In genomic region chr3:195172285-195172684, GRCh38 we compare ENCODE assay signal across 12 cellular contexts.
DNase-seq lines count a peak whose midpoint lies in the region; ATAC-seq and TF ChIP-seq lines count a peak whose summit lies in the region.
"Had no signal": no experiment of that assay in that cellular context is flagged by ENCODE, and none has a peak within 500 bp of the region (broad histone marks: within the 10 kb centered on the region; RNA-seq: fewer than 3 reads in every experiment).

No MANE protein-coding gene starts in this region.

- H3K27me3 ChIP-seq in endodermal cell (ENCODE audit: control insufficient read depth, insufficient read depth, low read length, poor library complexity, severe bottlenecking) (no peaks in the 10 kb centered on the region), neural progenitor cell (no peaks in the 10 kb centered on the region), Peyer's patch (no peaks in the 10 kb centered on the region), right lobe of liver (no peaks in the 10 kb centered on the region)
- H3K27me3 ChIP-seq: heart right ventricle, SJSA1 had no signal

- H3K27me3 Mint-ChIP-seq in endodermal cell (ENCODE audit: insufficient read depth) (no peaks in the 10 kb centered on the region), neural progenitor cell (ENCODE audit: insufficient read depth, low read depth) (peaks cover 4% of the 10 kb centered on the region)

- H3K4me1 Mint-ChIP-seq in endodermal cell (peaks cover 7% of the 10 kb centered on the region), neural progenitor cell (peaks cover 32% of the 10 kb centered on the region)

- H3K27ac ChIP-seq in endodermal cell (ENCODE audit: low read depth, low read length) (no peak overlapping the region), neural progenitor cell (no peak overlapping the region), Peyer's patch (no peak overlapping the region), right lobe of liver (no peak overlapping the region)
- H3K27ac ChIP-seq: SJSA1 had no signal

- DNase-seq in left cardiac atrium (no peak), Right ventricle myocardium inferior (ENCODE audit: missing footprints) (no peak), endodermal cell (peak; percentile 59), neural progenitor cell (ENCODE audit: low spot score) (no peak), Peyer's patch (no peak), right lobe of liver (no peak)
- DNase-seq: caudate nucleus; heart right ventricle; stimulated activated CD4-positive, alpha-beta T cell treated with anti-CD3 and anti-CD28 coated beads, Interleukin-12 subunit alpha, Interleukin-12 subunit beta, amount 100 ng/mL, for 4 hours had no signal

- ATAC-seq in left cardiac atrium (peak; percentile 9 to 44), Right ventricle myocardium inferior (no peak), HG02798 (IDR thresholded peaks at IDR 0.05; ENCODE audit: poor library complexity, unreplicated experiment) (no peak), right lobe of liver (no peak), HG02852 (IDR thresholded peaks at IDR 0.05; ENCODE audit: unreplicated experiment) (no peak)

- TF ChIP-seq CTCF in endodermal cell (conservative IDR thresholded peaks at IDR 0.05) = no peak
- TF ChIP-seq CTCF in neural progenitor cell (IDR thresholded peaks at IDR 0.05) = no peak
- TF ChIP-seq CTCF in Peyer's patch (IDR thresholded peaks at IDR 0.05) = no peak
- TF ChIP-seq CTCF in right lobe of liver (IDR thresholded peaks at IDR 0.05) = no peak

- H3K4me3 ChIP-seq in endodermal cell (ENCODE audit: low read length) (no peak overlapping the region), neural progenitor cell (no peak overlapping the region), Peyer's patch (no peak overlapping the region), right lobe of liver (no peak overlapping the region)
- H3K4me3 ChIP-seq: heart right ventricle, SJSA1 had no signal

- H3K9ac ChIP-seq in endodermal cell (ENCODE audit: extremely low read depth, low read length, poor library complexity, severe bottlenecking) (no peak overlapping the region), neural progenitor cell (no peak overlapping the region)

- no peaks in the 10 kb centered on the region for H3K9me3 ChIP-seq in endodermal cell (ENCODE audit: control insufficient read depth, low read length)
- no peaks in the 10 kb centered on the region for H3K9me3 ChIP-seq in neural progenitor cell (ENCODE audit: low read depth)
- H3K9me3 ChIP-seq in Peyer's patch = no peaks in the 10 kb centered on the region
- no peaks in the 10 kb centered on the region for H3K9me3 ChIP-seq in right lobe of liver
- H3K9me3 ChIP-seq: heart right ventricle, SJSA1 had no signal

- H3K36me3 ChIP-seq in endodermal cell (ENCODE audit: control insufficient read depth, insufficient read depth, low read length) (no peaks in the 10 kb centered on the region), neural progenitor cell (no peaks in the 10 kb centered on the region), Peyer's patch (no peaks in the 10 kb centered on the region), right lobe of liver (no peaks in the 10 kb centered on the region)
- H3K36me3 ChIP-seq: SJSA1 had no signal

- H3K9me3 Mint-ChIP-seq in endodermal cell = no peaks in the 10 kb centered on the region
- H3K9me3 Mint-ChIP-seq in neural progenitor cell = peaks cover 3% of the 10 kb centered on the region

- H2AFZ ChIP-seq in neural progenitor cell (replicated peaks) = no peak overlapping the region

- H3K4me3 Mint-ChIP-seq in endodermal cell (no peak overlapping the region), neural progenitor cell (no peak overlapping the region)

- 84 to 91% methylated on average over 8 to 9 of the region's 9 CpGs for WGBS in endodermal cell (ENCODE audit: insufficient coverage in 1 of 2, insufficient read length in 1 of 2), 2 experiments
- 65% methylated on average over 9 of the region's 9 CpGs for WGBS in right lobe of liver (ENCODE audit: insufficient coverage, low coverage, low lambda C conversion rate, missing lambda C conversion rate)

- no peaks in the 10 kb centered on the region for H4K20me1 ChIP-seq in neural progenitor cell (ENCODE audit: low read depth)

- H3F3A ChIP-seq in neural progenitor cell (ENCODE audit: low read depth) = no peaks in the 10 kb centered on the region

- H3K27ac Mint-ChIP-seq in endodermal cell (no peak overlapping the region), neural progenitor cell (peak overlapping the region; percentile 47)

- TF ChIP-seq POLR2A in Peyer's patch (IDR thresholded peaks at IDR 0.05) (no peak), right lobe of liver (IDR thresholded peaks at IDR 0.05) (no peak)

- H3K4me2 ChIP-seq in neural progenitor cell = no peak overlapping the region

- H3K36me3 Mint-ChIP-seq in endodermal cell (ENCODE audit: low read depth) = peaks cover 20% of the 10 kb centered on the region
- peaks cover 17% of the 10 kb centered on the region for H3K36me3 Mint-ChIP-seq in neural progenitor cell

- H3K4me1 ChIP-seq in endodermal cell (ENCODE audit: control insufficient read depth, insufficient read depth, low read length) (peaks cover 4% of the 10 kb centered on the region), neural progenitor cell (peaks cover 16% of the 10 kb centered on the region), Peyer's patch (no peaks in the 10 kb centered on the region), right lobe of liver (no peaks in the 10 kb centered on the region)
- H3K4me1 ChIP-seq: SJSA1 had no signal

- H3K79me2 ChIP-seq in neural progenitor cell (ENCODE audit: low read depth) = no peaks in the 10 kb centered on the region

- intact Hi-C loops in left cardiac atrium (cut with DNase I) (loop anchor here in 1 of 2 donors (5.0 kb wide), 1 partner anchor 70 kb away; no protein-coding TSS in a partner anchor), Right ventricle myocardium inferior (cut with DNase I) (no loop called here), right lobe of liver (cut with DNase I) (no loop called here)

Comparison
In these comparisons a context has a peak if more than half of its experiments do, and no peak if none do; other contexts are left out.
1. ATAC-seq: peak in left cardiac atrium (2 of 2); none in Right ventricle myocardium inferior (single experiment), HG02798 (single experiment), right lobe of liver (0 of 4) and HG02852 (single experiment).